In genomic region chr10:8056378-8056777, GRCh38 we compare ENCODE assay signal across 9 cellular contexts. TPM values are rescaled to one million over a fixed set of nuclear protein-coding genes. Genes with fewer than 3 reads are reported as not detected.
DNase-seq lines count a peak whose midpoint lies in the region; ATAC-seq and TF ChIP-seq lines count a peak whose summit lies in the region.
"Had no signal": no experiment of that assay in that cellular context is flagged by ENCODE, and none has a peak within 500 bp of the region (broad histone marks: within the 10 kb centered on the region; RNA-seq: fewer than 3 reads in every experiment).

No MANE protein-coding gene starts in this region.

- TF ChIP-seq POLR2A in lower leg skin (IDR thresholded peaks at IDR 0.05): no peak

- H3K4me1 Mint-ChIP-seq in activated T-cell treated with anti-CD3 and anti-CD28 coated beads, Interleukin-2, amount 50 U/mL, for 4 hours (ENCODE audit: low read depth): peaks cover 62% of the 10 kb centered on the region
- H3K4me1 Mint-ChIP-seq in activated naive CD8-positive, alpha-beta T cell treated with anti-CD3 and anti-CD28 coated beads for 36 hours: peaks cover 69% of the 10 kb centered on the region

- peak overlapping the region; percentile 95 for H3K27ac Mint-ChIP-seq in activated naive CD8-positive, alpha-beta T cell treated with anti-CD3 and anti-CD28 coated beads for 36 hours

- no peaks in the 10 kb centered on the region for H3K9me3 Mint-ChIP-seq in activated T-cell treated with anti-CD3 and anti-CD28 coated beads, Interleukin-2, amount 50 U/mL, for 4 hours
- no peaks in the 10 kb centered on the region for H3K9me3 Mint-ChIP-seq in activated naive CD8-positive, alpha-beta T cell treated with anti-CD3 and anti-CD28 coated beads for 36 hours

- H3K36me3 ChIP-seq in thymus (ENCODE audit: control insufficient read depth, insufficient read depth): peaks cover 14% of the 10 kb centered on the region

- H3K4me1 ChIP-seq in thymus (ENCODE audit: control insufficient read depth, insufficient read depth, low read length): peaks cover 45% of the 10 kb centered on the region

- H3K4me3 ChIP-seq in lower leg skin (ENCODE audit: low read depth, poor library complexity, severe bottlenecking) (peak overlapping the region; percentile 18), thymus (ENCODE audit: low read length) (peak overlapping the region; percentile 97)

- H3K27me3 Mint-ChIP-seq in activated T-cell treated with anti-CD3 and anti-CD28 coated beads, Interleukin-2, amount 50 U/mL, for 4 hours (ENCODE audit: low read depth): peaks cover 16% of the 10 kb centered on the region
- H3K27me3 Mint-ChIP-seq in activated naive CD8-positive, alpha-beta T cell treated with anti-CD3 and anti-CD28 coated beads for 36 hours: peaks cover 20% of the 10 kb centered on the region

- intact Hi-C loops in lower leg skin (cut with DNase I; ENCODE audit: low total_unique reads): loop anchor here (5.0 to 10.0 kb wide), 2 partner anchors 536 to 818 kb away; no protein-coding TSS in a partner anchor

- H3K27ac ChIP-seq in thymus (ENCODE audit: low read depth) (peak overlapping the region; percentile 88), caudate nucleus (ENCODE audit: low read depth, low read length) (no peak overlapping the region)
- H3K27ac ChIP-seq: KMS-11 had no signal

- no peak for ATAC-seq in activated T-cell treated with anti-CD3 and anti-CD28 coated beads, Interleukin-2, amount 50 U/mL, for 4 hours
- ATAC-seq in HG03342 (IDR thresholded peaks at IDR 0.05; ENCODE audit: unreplicated experiment): no peak

- H3K36me3 Mint-ChIP-seq in activated T-cell treated with anti-CD3 and anti-CD28 coated beads, Interleukin-2, amount 50 U/mL, for 4 hours (ENCODE audit: insufficient read depth): peaks cover 18% of the 10 kb centered on the region
- peaks cover 9% of the 10 kb centered on the region for H3K36me3 Mint-ChIP-seq in activated naive CD8-positive, alpha-beta T cell treated with anti-CD3 and anti-CD28 coated beads for 36 hours

- DNase-seq in activated T-cell treated with anti-CD3 and anti-CD28 coated beads, Interleukin-2, amount 50 U/mL, for 4 hours: no peak
- no peak for DNase-seq in activated T-cell treated with anti-CD3 and anti-CD28 coated beads, Interleukin-2, amount 50 U/mL, for 1 hour
- DNase-seq in activated naive CD8-positive, alpha-beta T cell treated with anti-CD3 and anti-CD28 coated beads for 36 hours: no peak
- DNase-seq in lower leg skin (ENCODE audit: low spot score in 2 of 2) (peak in 1 of 2 donors; percentile 53), RPMI8226 (no peak), caudate nucleus (lab: John Stamatoyannopoulos, UW) (no peak)

- peaks cover 19% of the 10 kb centered on the region for H3K27me3 ChIP-seq in thymus (ENCODE audit: control insufficient read depth, insufficient read depth)

- peak overlapping the region; percentile 94 for H3K4me3 Mint-ChIP-seq in activated T-cell treated with anti-CD3 and anti-CD28 coated beads, Interleukin-2, amount 50 U/mL, for 4 hours
- H3K4me3 Mint-ChIP-seq in activated naive CD8-positive, alpha-beta T cell treated with anti-CD3 and anti-CD28 coated beads for 36 hours: peak overlapping the region; percentile 91

- no peak for TF ChIP-seq CTCF in lower leg skin (IDR thresholded peaks at IDR 0.05)

- WGBS in lower leg skin, 2 donors: 40 to 41% methylated on average over 6 of the region's 6 CpGs
- 20% methylated on average over 6 of the region's 6 CpGs for WGBS in thymus

- H3K9me3 ChIP-seq in thymus (ENCODE audit: control insufficient read depth): no peaks in the 10 kb centered on the region

RNA-seq across cellular contexts. Expression of gene GATA3, which starts 1.9 kb away (rescaled TPM):
- total RNA-seq in activated T-cell treated with anti-CD3 and anti-CD28 coated beads, Interleukin-2, amount 50 U/mL, for 4 hours: 10 to 100 TPM; 28.1 to 71.9 (median 42.1) TPM
- 1 to 10 TPM; 8.4 to 8.8 TPM for total RNA-seq in activated naive CD8-positive, alpha-beta T cell treated with anti-CD3 and anti-CD28 coated beads for 36 hours
- 100 to 1,000 TPM; 110 to 303 (median 163) TPM for total RNA-seq in lower leg skin
- polyA plus RNA-seq in thymus: 17.5 TPM
